25 cellular contexts compared by ENCODE assay signal in the genomic region with DNA sequence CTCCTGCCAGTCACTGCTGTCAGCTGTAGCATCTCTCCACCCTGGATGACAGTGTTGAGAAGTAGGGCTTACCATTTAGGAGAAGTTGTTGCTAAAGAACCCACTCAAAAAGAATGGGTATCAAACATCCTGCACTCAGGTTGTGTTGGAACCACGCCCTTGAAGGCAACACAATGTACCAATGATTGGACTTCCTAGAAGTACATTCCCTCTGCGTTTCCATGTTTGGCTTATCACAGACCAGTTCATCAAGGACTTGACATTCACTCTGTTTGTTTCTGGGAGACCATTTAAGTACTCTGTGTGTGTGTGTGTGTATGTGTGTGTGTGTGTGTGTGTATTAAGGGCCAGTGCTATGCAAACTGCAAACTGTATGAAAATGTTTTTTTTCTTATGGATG.
DNase-seq lines count a peak whose midpoint lies in the region; ATAC-seq, FAIRE-seq and TF ChIP-seq lines count a peak whose summit lies in the region.
"Had no signal": no experiment of that assay in that cellular context is flagged by ENCODE, and none has a peak within 500 bp of the region (broad histone marks: within the 10 kb centered on the region; RNA-seq: fewer than 3 reads in every experiment).

No MANE protein-coding gene starts in this region.

- no peak for TF ChIP-seq CTCF in D721Med (IDR thresholded peaks at IDR 0.05; ENCODE audit: insufficient read depth, missing control alignments)

- DNase-seq in D721Med (ENCODE audit: insufficient read length, low spot score) (no peak), NCI-H526 (lab: John Stamatoyannopoulos, UW) (peak; percentile 6 to 40), left ventricle myocardium superior (no peak), GF-D8 (lab: John Stamatoyannopoulos, UW) (no peak)
- DNase-seq in activated CD4-positive, alpha-beta T cell treated with anti-CD3 and anti-CD28 coated beads, Interleukin-2, amount 50 U/mL, for 4 hours: no peak
- DNase-seq in activated T-cell treated with anti-CD3 and anti-CD28 coated beads, Interleukin-2, amount 50 U/mL, for 72 hours: no peak
- DNase-seq: BE2C; DMS79 treated with DMSO at 0.1 percent for 48 hours; H7; HFFc6; MG63; NCI-H1417; NCI-H1694 treated with DMSO at 0.1 percent for 48 hours; NCI-H446; NCI-H774; NK-92 treated with Interleukin-12 subunit alpha and Interleukin-12 subunit beta, amount 100 ng/mL, for 24 hours had no signal

- no peaks in the 10 kb centered on the region for H3K36me3 Mint-ChIP-seq in activated T-cell treated with anti-CD3 and anti-CD28 coated beads, Interleukin-2, amount 50 U/mL, for 72 hours (ENCODE audit: insufficient read depth in 2 of 2)

- H3K4me3 Mint-ChIP-seq in activated T-cell treated with anti-CD3 and anti-CD28 coated beads, Interleukin-2, amount 50 U/mL, for 72 hours: no peak overlapping the region
- H3K4me3 Mint-ChIP-seq: HFFc6 had no signal

- peaks cover 0 to 2% (median 0%) of the 10 kb centered on the region in 3 donors for H3K27me3 ChIP-seq in skeletal muscle tissue (ENCODE audit: control insufficient read depth in 3 of 3, insufficient read depth in 3 of 3, low read length in 3 of 3)
- H3K27me3 ChIP-seq: BE2C, MG63 had no signal

- H3K4me1 Mint-ChIP-seq in activated T-cell treated with anti-CD3 and anti-CD28 coated beads, Interleukin-2, amount 50 U/mL, for 72 hours (ENCODE audit: low read depth): no peaks in the 10 kb centered on the region

- no peaks in the 10 kb centered on the region for H3K9me3 ChIP-seq in skeletal muscle tissue (ENCODE audit: control insufficient read depth in 3 of 3, low read length in 3 of 3)
- H3K9me3 ChIP-seq: BE2C, MG63 had no signal

- H3K27me3 Mint-ChIP-seq in activated T-cell treated with anti-CD3 and anti-CD28 coated beads, Interleukin-2, amount 50 U/mL, for 72 hours (ENCODE audit: low read depth): no peaks in the 10 kb centered on the region

- peak; percentile 82 for ATAC-seq in left ventricle myocardium superior
- ATAC-seq in activated T-cell treated with anti-CD3 and anti-CD28 coated beads, Interleukin-2, amount 50 U/mL, for 72 hours (replicated peaks in 1 of 2): no peak
- ATAC-seq: HepG2, K562, SK-N-SH treated with all-trans-retinoic acid at 6 μM for 48 hours had no signal

- peak overlapping the region; percentile 68 for H3K27ac ChIP-seq in skeletal muscle tissue (ENCODE audit: low read depth, low read length)
- H3K27ac ChIP-seq: HL-60, RWPE1 had no signal

- intact Hi-C loops in left ventricle myocardium superior (cut with micrococcal nuclease): no loop called here

- H3K9ac ChIP-seq in skeletal muscle tissue (ENCODE audit: low read depth in 1 of 3, low read length in 3 of 3): no peak overlapping the region

- no peaks in the 10 kb centered on the region for H3K36me3 ChIP-seq in skeletal muscle tissue (ENCODE audit: control insufficient read depth in 3 of 3, insufficient read depth in 3 of 3, low read length in 3 of 3)
- H3K36me3 ChIP-seq: BE2C, MG63 had no signal

- no peak overlapping the region for H3K27ac Mint-ChIP-seq in activated T-cell treated with anti-CD3 and anti-CD28 coated beads, Interleukin-2, amount 50 U/mL, for 72 hours
- H3K27ac Mint-ChIP-seq: HFFc6 had no signal

- peaks cover 0 to 11% (median 4%) of the 10 kb centered on the region in 3 donors for H3K4me1 ChIP-seq in skeletal muscle tissue (ENCODE audit: control insufficient read depth in 3 of 3, insufficient read depth in 3 of 3, low read length in 3 of 3)
- H3K4me1 ChIP-seq: BE2C had no signal

- no peak overlapping the region for H3K4me3 ChIP-seq in skeletal muscle tissue (ENCODE audit: low read length in 3 of 3)
- H3K4me3 ChIP-seq: K562, MG63 had no signal

- no peaks in the 10 kb centered on the region for H3K9me3 Mint-ChIP-seq in activated T-cell treated with anti-CD3 and anti-CD28 coated beads, Interleukin-2, amount 50 U/mL, for 72 hours
- H3K9me3 Mint-ChIP-seq: HFFc6 had no signal

- FAIRE-seq in D721Med (lab: Jason Lieb, UNC): peak; percentile 55
- FAIRE-seq: GM12892, GM18507, GM19239, HepG2, K562 had no signal

Comparison
In these comparisons a context has a peak if more than half of its experiments do, and no peak if none do; other contexts are left out.
1. DNase-seq: peak in NCI-H526 (2 of 2); none in D721Med (single experiment), left ventricle myocardium superior (single experiment), activated CD4-positive, alpha-beta T cell treated with anti-CD3 and anti-CD28 coated beads, Interleukin-2, amount 50 U/mL, for 4 hours (0 of 2), activated T-cell treated with anti-CD3 and anti-CD28 coated beads, Interleukin-2, amount 50 U/mL, for 72 hours (0 of 2) and GF-D8 (single experiment).